ENCODE assay signal across 26 cellular contexts in genomic region chrX:115284877-115285276, GRCh38. TPM values are rescaled to one million over a fixed set of nuclear protein-coding genes. Genes with fewer than 3 reads are reported as not detected.
DNase-seq lines count a peak whose midpoint lies in the region; ATAC-seq and TF ChIP-seq lines count a peak whose summit lies in the region.
"Had no signal": no experiment of that assay in that cellular context is flagged by ENCODE, and none has a peak within 500 bp of the region (broad histone marks: within the 10 kb centered on the region; RNA-seq: fewer than 3 reads in every experiment).

No MANE protein-coding gene starts in this region.

- H3K23me2 ChIP-seq in H9 (ENCODE audit: insufficient read length, low read depth, low read length, poor library complexity, severe bottlenecking), result no peaks in the 10 kb centered on the region

- no peak overlapping the region for H3K9ac ChIP-seq in H9 (ENCODE audit: extremely low read depth, insufficient read length, low read length)

- no peaks in the 10 kb centered on the region for H3K4me1 ChIP-seq in osteoblast (ENCODE audit: insufficient read depth, low read length)
- H3K4me1 ChIP-seq in H9 (ENCODE audit: insufficient read depth, low read length), result no peaks in the 10 kb centered on the region
- H3K4me1 ChIP-seq: body of pancreas, sigmoid colon, suprapubic skin had no signal

- H3K27me3 ChIP-seq in osteoblast (ENCODE audit: insufficient read depth, low read length), result peaks cover 22% of the 10 kb centered on the region
- H3K27me3 ChIP-seq in H9 (ENCODE audit: insufficient read depth, low read length), result no peaks in the 10 kb centered on the region
- H3K27me3 ChIP-seq: body of pancreas, sigmoid colon, suprapubic skin had no signal

- no peaks in the 10 kb centered on the region for H3K79me1 ChIP-seq in H9 (ENCODE audit: insufficient read depth, low read depth, low read length, poor library complexity, severe bottlenecking)

- H2BK5ac ChIP-seq in H9 (ENCODE audit: insufficient read length, low read length), result no peak overlapping the region

- H3K9me3 Mint-ChIP-seq in H9, result peaks cover 4 to 5% of the 10 kb centered on the region in 2 experiments; a peak in 2 of 5 replicates
- H3K9me3 Mint-ChIP-seq: activated CD4-positive, alpha-beta T cell treated with anti-CD3 and anti-CD28 coated beads, Interleukin-2, amount 10 ng/mL, durations not matched to agents 24 days and 14 days; activated naive CD8-positive, alpha-beta T cell treated with anti-CD3 and anti-CD28 coated beads for 36 hours; activated T-helper 17 cell treated with anti-CD3 and anti-CD28 coated beads, Interleukin-2, amount 50 U/mL, for 72 hours had no signal

- no peak overlapping the region for H2BK20ac ChIP-seq in H9 (ENCODE audit: low read depth, low read length, poor library complexity, severe bottlenecking)

- TF ChIP-seq CTCF in osteoblast (IDR thresholded peaks at IDR 0.05; ENCODE audit: extremely low read depth, low read depth, low read length), result peak; percentile 11
- TF ChIP-seq CTCF in H9 (conservative IDR thresholded peaks at IDR 0.05), result no peak

- H3K23ac ChIP-seq in H9 (ENCODE audit: insufficient read length, low read depth, low read length), result no peak overlapping the region

- no peak overlapping the region for H3T11ph ChIP-seq in H9 (ENCODE audit: low read length)

- no peak overlapping the region for H3K27ac Mint-ChIP-seq in H9
- H3K27ac Mint-ChIP-seq: activated CD4-positive, alpha-beta T cell treated with anti-CD3 and anti-CD28 coated beads, Interleukin-2, amount 10 ng/mL, durations not matched to agents 24 days and 14 days; activated naive CD8-positive, alpha-beta T cell treated with anti-CD3 and anti-CD28 coated beads for 36 hours; activated T-helper 17 cell treated with anti-CD3 and anti-CD28 coated beads, Interleukin-2, amount 50 U/mL, for 72 hours; CD8-positive, alpha-beta memory T cell; naive thymus-derived CD8-positive, alpha-beta T cell had no signal

- no peak overlapping the region for H2AK5ac ChIP-seq in H9 (ENCODE audit: insufficient read length, low read length)

- H3K4me3 ChIP-seq in osteoblast (ENCODE audit: insufficient read depth, low read length), result no peak overlapping the region
- H3K4me3 ChIP-seq: body of pancreas, sigmoid colon, suprapubic skin had no signal

- H3K4ac ChIP-seq in H9 (ENCODE audit: low read depth, low read length), result no peak overlapping the region

- no peak overlapping the region for H3K14ac ChIP-seq in H9 (ENCODE audit: insufficient read depth, low read length)

- peak; percentile 16 for DNase-seq in Ammon's horn (ENCODE audit: low spot score)
- DNase-seq in M059J (ENCODE audit: low read depth), result peak; percentile 14
- DNase-seq in dermis microvascular lymphatic vessel endothelial cell (ENCODE audit: low read depth in 2 of 2), result peak; percentile 1 to 3
- DNase-seq in osteoblast (ENCODE audit: insufficient read length, low spot score, missing footprints), result peak; percentile 43
- DNase-seq in activated effector memory CD4-positive, alpha-beta T cell treated with anti-CD3 and anti-CD28 coated beads, Interleukin-2, amount 50 U/mL, for 16 hours, result no peak
- DNase-seq in NCI-H226, result no peak
- DNase-seq in H9, result no peak
- DNase-seq: activated CD4-positive, alpha-beta T cell treated with anti-CD3 and anti-CD28 coated beads, Interleukin-2, amount 10 ng/mL, durations not matched to agents 24 days and 14 days; activated naive CD8-positive, alpha-beta T cell treated with anti-CD3 and anti-CD28 coated beads for 36 hours; body of pancreas; CD8-positive, alpha-beta memory T cell; KG1; left colon; naive thymus-derived CD8-positive, alpha-beta T cell; NCI-H1105; NCI-H526; posterior cingulate gyrus; SHP77 treated with DMSO at 0.1 percent for 48 hours; sigmoid colon had no signal

- H2BK12ac ChIP-seq in H9 (ENCODE audit: insufficient read length, low read depth, low read length), result no peak overlapping the region

- H3K56ac ChIP-seq in H9 (ENCODE audit: insufficient read length, low read depth, low read length), result no peak overlapping the region

- H3K36me3 ChIP-seq in osteoblast (ENCODE audit: insufficient read depth, low read length), result no peaks in the 10 kb centered on the region
- H3K36me3 ChIP-seq: sigmoid colon, suprapubic skin had no signal

- no peak overlapping the region for H2BK120ac ChIP-seq in H9 (ENCODE audit: low read depth, low read length, poor library complexity, severe bottlenecking)

- H3K27me3 Mint-ChIP-seq in H9 (ENCODE audit: low read depth), result peaks cover 6% of the 10 kb centered on the region
- H3K27me3 Mint-ChIP-seq: activated CD4-positive, alpha-beta T cell treated with anti-CD3 and anti-CD28 coated beads, Interleukin-2, amount 10 ng/mL, durations not matched to agents 24 days and 14 days; activated naive CD8-positive, alpha-beta T cell treated with anti-CD3 and anti-CD28 coated beads for 36 hours; activated T-helper 17 cell treated with anti-CD3 and anti-CD28 coated beads, Interleukin-2, amount 50 U/mL, for 72 hours; naive thymus-derived CD8-positive, alpha-beta T cell had no signal

- no CpG with 5 or more reads among the region's 4 CpGs for WGBS in H9 (ENCODE audit: extremely low coverage, insufficient read length, low lambda C conversion rate)

- no peak overlapping the region for H4K91ac ChIP-seq in H9 (ENCODE audit: insufficient read length, low read depth, low read length)

- H3K27ac ChIP-seq in osteoblast (ENCODE audit: low read depth, low read length) (no peak overlapping the region), H9 (ENCODE audit: insufficient read length, low read depth, low read length) (no peak overlapping the region)
- H3K27ac ChIP-seq: body of pancreas, sigmoid colon, suprapubic skin had no signal

- H4K8ac ChIP-seq in H9 (replicated peaks; ENCODE audit: insufficient read length, low read depth, low read length), result no peak overlapping the region

- no peaks in the 10 kb centered on the region; a peak in 2 of 7 replicates for H3K36me3 Mint-ChIP-seq in H9 (ENCODE audit: insufficient read depth in 1 of 3, low read depth in 3 of 3)
- H3K36me3 Mint-ChIP-seq: activated naive CD8-positive, alpha-beta T cell treated with anti-CD3 and anti-CD28 coated beads for 36 hours; CD8-positive, alpha-beta memory T cell; naive thymus-derived CD8-positive, alpha-beta T cell had no signal

- H4K5ac ChIP-seq in H9 (ENCODE audit: insufficient read length, low read depth, low read length), result no peak overlapping the region

- H3K79me2 ChIP-seq in osteoblast (ENCODE audit: insufficient read depth, low read length) (no peaks in the 10 kb centered on the region), H9 (ENCODE audit: insufficient read depth, low read length) (no peaks in the 10 kb centered on the region)

- no peak overlapping the region for H3K4me3 Mint-ChIP-seq in H9
- H3K4me3 Mint-ChIP-seq: activated CD4-positive, alpha-beta T cell treated with anti-CD3 and anti-CD28 coated beads, Interleukin-2, amount 10 ng/mL, durations not matched to agents 24 days and 14 days; activated naive CD8-positive, alpha-beta T cell treated with anti-CD3 and anti-CD28 coated beads for 36 hours; activated T-helper 17 cell treated with anti-CD3 and anti-CD28 coated beads, Interleukin-2, amount 50 U/mL, for 72 hours; CD8-positive, alpha-beta memory T cell; naive thymus-derived CD8-positive, alpha-beta T cell had no signal

- peaks cover 5 to 6% of the 10 kb centered on the region in 2 experiments for H3K4me1 Mint-ChIP-seq in H9
- H3K4me1 Mint-ChIP-seq: activated CD4-positive, alpha-beta T cell treated with anti-CD3 and anti-CD28 coated beads, Interleukin-2, amount 10 ng/mL, durations not matched to agents 24 days and 14 days; activated naive CD8-positive, alpha-beta T cell treated with anti-CD3 and anti-CD28 coated beads for 36 hours; activated T-helper 17 cell treated with anti-CD3 and anti-CD28 coated beads, Interleukin-2, amount 50 U/mL, for 72 hours; CD8-positive, alpha-beta memory T cell; naive thymus-derived CD8-positive, alpha-beta T cell had no signal

- ATAC-seq in GM21360 (IDR thresholded peaks at IDR 0.05; ENCODE audit: unreplicated experiment), result no peak
- ATAC-seq: activated T-helper 17 cell treated with anti-CD3 and anti-CD28 coated beads, Interleukin-2, amount 50 U/mL, for 72 hours; body of pancreas; left colon; naive thymus-derived CD8-positive, alpha-beta T cell had no signal

- H2AFZ ChIP-seq in osteoblast (ENCODE audit: low read length) (no peak overlapping the region), H9 (ENCODE audit: low read length) (no peak overlapping the region)

- no peaks in the 10 kb centered on the region for H4K20me1 ChIP-seq in osteoblast (ENCODE audit: insufficient read depth, low read length)
- no peaks in the 10 kb centered on the region for H4K20me1 ChIP-seq in H9 (ENCODE audit: control insufficient read depth, insufficient read depth, insufficient read length)

- no peak overlapping the region for H3K4me2 ChIP-seq in osteoblast (ENCODE audit: insufficient read depth, low read length)
- H3K4me2 ChIP-seq in H9 (ENCODE audit: insufficient read depth, insufficient read length, low read length), result no peak overlapping the region

- no peak overlapping the region for H2BK15ac ChIP-seq in H9 (ENCODE audit: low read depth, low read length)

- H3K9me3 ChIP-seq in osteoblast (ENCODE audit: low read depth, low read length) (no peaks in the 10 kb centered on the region), H9 (ENCODE audit: control insufficient read depth, low read depth, low read length) (no peaks in the 10 kb centered on the region)
- H3K9me3 ChIP-seq: body of pancreas, sigmoid colon, suprapubic skin had no signal

- no peak overlapping the region for H3K18ac ChIP-seq in H9 (ENCODE audit: insufficient read length, low read depth, low read length)

RNA-seq across cellular contexts. Expression of gene LUZP4, which starts 4.6 kb away (rescaled TPM):
- total RNA-seq in M059J (2014; rRNA removed; shearing (Covaris generic)), result not detected in 2 replicates
- total RNA-seq in dermis microvascular lymphatic vessel endothelial cell (not detected in 2 replicates), osteoblast (not detected in 2 replicates), H9 (2021) (not detected in 2 replicates)
- total RNA-seq: activated CD4-positive, alpha-beta T cell treated with anti-CD3 and anti-CD28 coated beads, Interleukin-2, amount 10 ng/mL, durations not matched to agents 24 days and 14 days; activated naive CD8-positive, alpha-beta T cell treated with anti-CD3 and anti-CD28 coated beads for 36 hours; activated T-helper 17 cell treated with anti-CD3 and anti-CD28 coated beads, Interleukin-2, amount 50 U/mL, for 72 hours; body of pancreas; CD8-positive, alpha-beta memory T cell; glomerular endothelial cell; HT-29; left colon; mesenteric fat pad; naive thymus-derived CD8-positive, alpha-beta T cell; sigmoid colon; suprapubic skin; T-helper 1 cell treated with Interleukin-12 subunit alpha and Interleukin-12 subunit beta and Interleukin-4 antibody, amounts not matched to agents 30 ng/mL and 1 ng/mL, for 36 hours had no signal

RNA-seq across cellular contexts. Expression of gene LRCH2, which starts 51.0 kb away (rescaled TPM):
- 8.7 and 15.8 TPM in 2 replicates for total RNA-seq in M059J (2014; rRNA removed; shearing (Covaris generic))
- total RNA-seq in dermis microvascular lymphatic vessel endothelial cell (7.6 and 10.6 TPM in 2 replicates), osteoblast (2.1 and 2.5 TPM in 2 replicates), H9 (2021) (6.3 and 6.6 TPM in 2 replicates)
- total RNA-seq: activated CD4-positive, alpha-beta T cell treated with anti-CD3 and anti-CD28 coated beads, Interleukin-2, amount 10 ng/mL, durations not matched to agents 24 days and 14 days; activated naive CD8-positive, alpha-beta T cell treated with anti-CD3 and anti-CD28 coated beads for 36 hours; activated T-helper 17 cell treated with anti-CD3 and anti-CD28 coated beads, Interleukin-2, amount 50 U/mL, for 72 hours; CD8-positive, alpha-beta memory T cell; HT-29; naive thymus-derived CD8-positive, alpha-beta T cell; T-helper 1 cell treated with Interleukin-12 subunit alpha and Interleukin-12 subunit beta and Interleukin-4 antibody, amounts not matched to agents 30 ng/mL and 1 ng/mL, for 36 hours had no signal

Comparison
In these comparisons a context has a peak if more than half of its experiments do, and no peak if none do; other contexts are left out.
1. DNase-seq: peak in Ammon's horn (single experiment), M059J (single experiment), dermis microvascular lymphatic vessel endothelial cell (2 of 2) and osteoblast (single experiment); none in activated effector memory CD4-positive, alpha-beta T cell treated with anti-CD3 and anti-CD28 coated beads, Interleukin-2, amount 50 U/mL, for 16 hours (single experiment), NCI-H226 (single experiment) and H9 (single experiment).